ENCODE assay signal across 16 cellular contexts in the genomic region with DNA sequence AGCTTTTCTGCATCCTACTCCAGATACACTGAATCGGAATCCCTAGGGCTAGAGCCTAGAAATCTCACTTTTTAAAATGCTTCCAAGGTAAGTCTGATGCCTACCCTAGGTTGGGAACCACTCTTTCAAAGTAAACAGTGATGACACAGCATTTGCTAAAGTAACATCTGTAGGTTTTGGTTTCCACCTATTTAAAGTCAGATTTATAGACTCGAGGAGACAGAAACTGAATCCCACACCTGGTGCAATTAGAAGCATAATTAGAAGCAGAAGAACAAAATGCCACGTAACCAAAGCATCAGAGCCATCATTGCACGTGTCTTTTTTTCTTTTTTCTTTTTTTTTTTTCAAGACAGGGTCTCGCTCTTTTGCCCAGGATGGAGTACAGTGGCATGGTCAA. TPM values are rescaled to one million over a fixed set of nuclear protein-coding genes. Genes with fewer than 3 reads are reported as not detected.
DNase-seq lines count a peak whose midpoint lies in the region; ATAC-seq lines count a peak whose summit lies in the region.
"Had no signal": no experiment of that assay in that cellular context is flagged by ENCODE, and none has a peak within 500 bp of the region (broad histone marks: within the 10 kb centered on the region; RNA-seq: fewer than 3 reads in every experiment).

No MANE protein-coding gene starts in this region.

- H3K9me3 Mint-ChIP-seq in activated T-helper 1 cell treated with anti-CD3 and anti-CD28 coated beads, Interleukin-12 subunit alpha, Interleukin-12 subunit beta, Interleukin-2, Interleukin-4 antibody, amounts not matched to agents 30 ng/mL and 10 ng/mL and 1 ng/mL, durations not matched to agents 14 hours and 24 hours and 36 hours: no peaks in the 10 kb centered on the region
- H3K9me3 Mint-ChIP-seq: activated CD4-positive, alpha-beta T cell treated with anti-CD3 and anti-CD28 coated beads, Interleukin-2, amount 10 ng/mL, durations not matched to agents 7 days and 5 days; central memory CD8-positive, alpha-beta T cell; effector memory CD8-positive, alpha-beta T cell had no signal

- intact Hi-C loops in activated T-helper 1 cell treated with anti-CD3 and anti-CD28 coated beads, Interleukin-12 subunit alpha, Interleukin-12 subunit beta, Interleukin-2, Interleukin-4 antibody, amounts not matched to agents 30 ng/mL and 10 ng/mL and 1 ng/mL, durations not matched to agents 14 hours and 24 hours and 36 hours (cut with micrococcal nuclease): loop anchor here (10.0 kb wide), 1 partner anchor 98 kb away; no protein-coding TSS in a partner anchor

- H3K4me1 Mint-ChIP-seq in T-helper 17 cell: peaks cover 6% of the 10 kb centered on the region
- H3K4me1 Mint-ChIP-seq in activated T-helper 1 cell treated with anti-CD3 and anti-CD28 coated beads, Interleukin-12 subunit alpha, Interleukin-12 subunit beta, Interleukin-2, Interleukin-4 antibody, amounts not matched to agents 30 ng/mL and 10 ng/mL and 1 ng/mL, durations not matched to agents 14 hours and 24 hours and 36 hours (ENCODE audit: low read depth): no peaks in the 10 kb centered on the region
- H3K4me1 Mint-ChIP-seq: central memory CD8-positive, alpha-beta T cell had no signal

- ATAC-seq in GM18499 (IDR thresholded peaks at IDR 0.05; ENCODE audit: insufficient read depth, unreplicated experiment) (peak; percentile 50), GM21515 (IDR thresholded peaks at IDR 0.05; ENCODE audit: unreplicated experiment) (peak; percentile 78), HG02943 (IDR thresholded peaks at IDR 0.05; ENCODE audit: low read depth, unreplicated experiment) (peak; percentile 59), T-helper 17 cell (no peak)
- ATAC-seq: effector memory CD8-positive, alpha-beta T cell; left lung; stimulated activated naive CD8-positive, alpha-beta T cell treated with anti-CD3 and anti-CD28 coated beads, Interleukin-15, Interleukin-2, amounts not matched to agents 100 U/mL and 50 U/mL, for 24 hours had no signal

- H3K4me3 Mint-ChIP-seq in T-helper 17 cell: no peak overlapping the region
- no peak overlapping the region for H3K4me3 Mint-ChIP-seq in activated T-helper 1 cell treated with anti-CD3 and anti-CD28 coated beads, Interleukin-12 subunit alpha, Interleukin-12 subunit beta, Interleukin-2, Interleukin-4 antibody, amounts not matched to agents 30 ng/mL and 10 ng/mL and 1 ng/mL, durations not matched to agents 14 hours and 24 hours and 36 hours
- H3K4me3 Mint-ChIP-seq: activated CD4-positive, alpha-beta T cell treated with anti-CD3 and anti-CD28 coated beads, Interleukin-2, amount 10 ng/mL, durations not matched to agents 7 days and 5 days; central memory CD8-positive, alpha-beta T cell; effector memory CD8-positive, alpha-beta T cell had no signal

- DNase-seq in NCI-H69 (lab: John Stamatoyannopoulos, UW) (peak; percentile 34), cortex of kidney (lab: John Stamatoyannopoulos, UW) (no peak), T-helper 17 cell (no peak), hippocampal formation (lab: John Stamatoyannopoulos, UW) (no peak)
- no peak for DNase-seq in activated T-helper 1 cell treated with anti-CD3 and anti-CD28 coated beads, Interleukin-12 subunit alpha, Interleukin-12 subunit beta, Interleukin-2, Interleukin-4 antibody, amounts not matched to agents 30 ng/mL and 10 ng/mL and 1 ng/mL, durations not matched to agents 14 hours and 24 hours and 36 hours (ENCODE audit: low spot score)
- DNase-seq: activated CD4-positive, alpha-beta T cell treated with anti-CD3 and anti-CD28 coated beads, Interleukin-2, amount 10 ng/mL, durations not matched to agents 7 days and 5 days; DMS53; effector memory CD8-positive, alpha-beta T cell; left lung; ovary; stimulated activated naive CD8-positive, alpha-beta T cell treated with anti-CD3 and anti-CD28 coated beads, Interleukin-15, Interleukin-2, amounts not matched to agents 100 U/mL and 50 U/mL, for 24 hours had no signal

- H3K9me3 ChIP-seq in T-helper 17 cell (ENCODE audit: control insufficient read depth, low read length, poor library complexity, severe bottlenecking): no peaks in the 10 kb centered on the region
- H3K9me3 ChIP-seq: left lung, ovary, SJSA1 had no signal

- no peaks in the 10 kb centered on the region for H3K27me3 Mint-ChIP-seq in T-helper 17 cell
- H3K27me3 Mint-ChIP-seq in activated T-helper 1 cell treated with anti-CD3 and anti-CD28 coated beads, Interleukin-12 subunit alpha, Interleukin-12 subunit beta, Interleukin-2, Interleukin-4 antibody, amounts not matched to agents 30 ng/mL and 10 ng/mL and 1 ng/mL, durations not matched to agents 14 hours and 24 hours and 36 hours (ENCODE audit: insufficient read depth): no peaks in the 10 kb centered on the region
- H3K27me3 Mint-ChIP-seq: activated CD4-positive, alpha-beta T cell treated with anti-CD3 and anti-CD28 coated beads, Interleukin-2, amount 10 ng/mL, durations not matched to agents 7 days and 5 days; central memory CD8-positive, alpha-beta T cell; effector memory CD8-positive, alpha-beta T cell had no signal

- H3K36me3 Mint-ChIP-seq in T-helper 17 cell (ENCODE audit: low read depth): peaks cover 3% of the 10 kb centered on the region
- peaks cover 30% of the 10 kb centered on the region for H3K36me3 Mint-ChIP-seq in activated T-helper 1 cell treated with anti-CD3 and anti-CD28 coated beads, Interleukin-12 subunit alpha, Interleukin-12 subunit beta, Interleukin-2, Interleukin-4 antibody, amounts not matched to agents 30 ng/mL and 10 ng/mL and 1 ng/mL, durations not matched to agents 14 hours and 24 hours and 36 hours (ENCODE audit: low read depth)

- H3K27ac Mint-ChIP-seq in T-helper 17 cell: no peak overlapping the region
- no peak overlapping the region for H3K27ac Mint-ChIP-seq in activated T-helper 1 cell treated with anti-CD3 and anti-CD28 coated beads, Interleukin-12 subunit alpha, Interleukin-12 subunit beta, Interleukin-2, Interleukin-4 antibody, amounts not matched to agents 30 ng/mL and 10 ng/mL and 1 ng/mL, durations not matched to agents 14 hours and 24 hours and 36 hours
- H3K27ac Mint-ChIP-seq: activated CD4-positive, alpha-beta T cell treated with anti-CD3 and anti-CD28 coated beads, Interleukin-2, amount 10 ng/mL, durations not matched to agents 7 days and 5 days; effector memory CD8-positive, alpha-beta T cell had no signal

RNA-seq across cellular contexts. Expression of a gene that starts 40.9 kb away (rescaled TPM):
- 10 to 100 TPM; 25.5 to 34.0 TPM for total RNA-seq in T-helper 17 cell
- total RNA-seq in activated T-helper 1 cell treated with anti-CD3 and anti-CD28 coated beads, Interleukin-12 subunit alpha, Interleukin-12 subunit beta, Interleukin-2, Interleukin-4 antibody, amounts not matched to agents 30 ng/mL and 10 ng/mL and 1 ng/mL, durations not matched to agents 14 hours and 24 hours and 36 hours: 27.6 and 35.8 TPM in 2 replicates
